Comparison of ENCODE assay signal across 11 cellular contexts in genomic region chr1:26863677-26864060, GRCh38. TPM values are rescaled to one million over a fixed set of nuclear protein-coding genes. Genes with fewer than 3 reads are reported as not detected.
A peak's percentile ranks its signal among the peaks of the same experiment; 100 is the strongest.
DNase-seq lines count a peak whose midpoint lies in the region; ATAC-seq and TF ChIP-seq lines count a peak whose summit lies in the region.
"Had no signal": no experiment of that assay in that cellular context is flagged by ENCODE, and none has a peak within 500 bp of the region (broad histone marks: within the 10 kb centered on the region; RNA-seq: fewer than 3 reads in every experiment).

No MANE protein-coding gene starts in this region.

- intact Hi-C loops in dendritic cell treated with granulocyte-macrophage colony-stimulating factor and Interleukin-4, amounts not matched to agents 40 ng/mL and 50 ng/mL, for 4 days (cut with micrococcal nuclease) = no loop called here

- no peak overlapping the region for H2AFZ ChIP-seq in neural progenitor cell (replicated peaks)

- TF ChIP-seq CTCF in C4-2B (conservative IDR thresholded peaks at IDR 0.05) (no peak), neural progenitor cell (IDR thresholded peaks at IDR 0.05) (no peak)

- H3K9me3 ChIP-seq in neural progenitor cell (ENCODE audit: low read depth) = no peaks in the 10 kb centered on the region

- peaks cover 35% of the 10 kb centered on the region for H3K4me1 ChIP-seq in neural progenitor cell

- peaks cover 27% of the 10 kb centered on the region for H3F3A ChIP-seq in neural progenitor cell (ENCODE audit: low read depth)

- H3K9me3 Mint-ChIP-seq in IgD-negative memory B cell (no peaks in the 10 kb centered on the region), neural progenitor cell (no peaks in the 10 kb centered on the region)
- no peaks in the 10 kb centered on the region for H3K9me3 Mint-ChIP-seq in dendritic cell treated with granulocyte-macrophage colony-stimulating factor and Interleukin-4, amounts not matched to agents 40 ng/mL and 50 ng/mL, for 4 days

- H3K27me3 ChIP-seq in neural progenitor cell = peaks cover 8% of the 10 kb centered on the region
- H3K27me3 ChIP-seq: brain microvascular endothelial cell had no signal

- H3K27me3 Mint-ChIP-seq in IgD-negative memory B cell = peaks cover 1% of the 10 kb centered on the region
- peaks cover 13% of the 10 kb centered on the region for H3K27me3 Mint-ChIP-seq in dendritic cell treated with granulocyte-macrophage colony-stimulating factor and Interleukin-4, amounts not matched to agents 40 ng/mL and 50 ng/mL, for 4 days
- peaks cover 10% of the 10 kb centered on the region for H3K27me3 Mint-ChIP-seq in neural progenitor cell (ENCODE audit: insufficient read depth, low read depth)

- no peak overlapping the region for H3K4me3 ChIP-seq in neural progenitor cell

- DNase-seq in neural progenitor cell (ENCODE audit: low spot score) (no peak), SHP77 treated with DMSO at 0.1 percent for 48 hours (lab: John Stamatoyannopoulos, UW) (no peak)
- DNase-seq in activated CD4-positive, CD25-positive, alpha-beta regulatory T cell treated with anti-CD3 and anti-CD28 coated beads, Interleukin-2, amount 50 U/mL, for 72 hours = no peak
- DNase-seq: brain microvascular endothelial cell; NCI-H1694 treated with DMSO at 0.1 percent for 48 hours; stimulated activated CD4-positive, alpha-beta T cell treated with anti-CD3 and anti-CD28 coated beads, Interleukin-4, amount 100 ng/mL, for 1 hour had no signal

- peak overlapping the region in 2 of 3 donors; percentile 56 to 79 for H3K27ac Mint-ChIP-seq in IgD-negative memory B cell
- peak overlapping the region; percentile 85 for H3K27ac Mint-ChIP-seq in dendritic cell treated with granulocyte-macrophage colony-stimulating factor and Interleukin-4, amounts not matched to agents 40 ng/mL and 50 ng/mL, for 4 days
- H3K27ac Mint-ChIP-seq in neural progenitor cell = no peak overlapping the region

- H4K20me1 ChIP-seq in neural progenitor cell (ENCODE audit: low read depth) = no peaks in the 10 kb centered on the region

- peaks cover 1% of the 10 kb centered on the region for H3K36me3 Mint-ChIP-seq in IgD-negative memory B cell
- peaks cover 6% of the 10 kb centered on the region for H3K36me3 Mint-ChIP-seq in dendritic cell treated with granulocyte-macrophage colony-stimulating factor and Interleukin-4, amounts not matched to agents 40 ng/mL and 50 ng/mL, for 4 days (ENCODE audit: low read depth)
- no peaks in the 10 kb centered on the region for H3K36me3 Mint-ChIP-seq in neural progenitor cell

- H3K79me2 ChIP-seq in neural progenitor cell (ENCODE audit: low read depth) = no peaks in the 10 kb centered on the region

- no peaks in the 10 kb centered on the region for H3K36me3 ChIP-seq in neural progenitor cell
- H3K36me3 ChIP-seq: brain microvascular endothelial cell had no signal

- peak overlapping the region; percentile 99 for H3K4me2 ChIP-seq in neural progenitor cell

- H3K4me3 Mint-ChIP-seq in IgD-negative memory B cell (peak overlapping the region in 3 of 4 donors; percentile 86 to 96 (median 95)), neural progenitor cell (peak overlapping the region; percentile 91)
- no peak overlapping the region for H3K4me3 Mint-ChIP-seq in dendritic cell treated with granulocyte-macrophage colony-stimulating factor and Interleukin-4, amounts not matched to agents 40 ng/mL and 50 ng/mL, for 4 days

- H3K27ac ChIP-seq in C4-2B = peak overlapping the region; percentile 80
- H3K27ac ChIP-seq in neural progenitor cell = no peak overlapping the region
- H3K27ac ChIP-seq: brain microvascular endothelial cell had no signal

- H3K4me1 Mint-ChIP-seq in IgD-negative memory B cell (peaks cover 10 to 13% (median 11%) of the 10 kb centered on the region in 3 donors), neural progenitor cell (peaks cover 18% of the 10 kb centered on the region)
- peaks cover 24% of the 10 kb centered on the region for H3K4me1 Mint-ChIP-seq in dendritic cell treated with granulocyte-macrophage colony-stimulating factor and Interleukin-4, amounts not matched to agents 40 ng/mL and 50 ng/mL, for 4 days (ENCODE audit: low read depth)

- ATAC-seq in GM19467 (IDR thresholded peaks at IDR 0.05; ENCODE audit: unreplicated experiment) (no peak), GM21528 (IDR thresholded peaks at IDR 0.05; ENCODE audit: low FRiP score, unreplicated experiment) (no peak)

- no peak overlapping the region for H3K9ac ChIP-seq in neural progenitor cell

RNA-seq across cellular contexts. Expression of gene SFN, which starts 0.7 kb away (rescaled TPM):
- not detected for polyA plus RNA-seq in IgD-negative memory B cell
- 0.21 and 0.99 TPM in 2 replicates for total RNA-seq in neural progenitor cell (ENCODE audit: low replicate concordance)

RNA-seq across cellular contexts. Expression of gene GPN2, which starts 26.4 kb away (rescaled TPM):
- 20.3 TPM for polyA plus RNA-seq in IgD-negative memory B cell
- 6.8 and 10.9 TPM in 2 replicates for total RNA-seq in neural progenitor cell (ENCODE audit: low replicate concordance)

RNA-seq across cellular contexts. Expression of gene GPATCH3, which starts 36.6 kb away (rescaled TPM):
- 22.1 TPM for polyA plus RNA-seq in IgD-negative memory B cell
- 6.1 and 9.6 TPM in 2 replicates for total RNA-seq in neural progenitor cell (ENCODE audit: low replicate concordance)

RNA-seq across cellular contexts. Expression of gene ZDHHC18, which starts 37.2 kb away (rescaled TPM):
- 4.3 TPM for polyA plus RNA-seq in IgD-negative memory B cell
- 30.4 and 52.2 TPM in 2 replicates for total RNA-seq in neural progenitor cell (ENCODE audit: low replicate concordance)

RNA-seq across cellular contexts. Expression of gene NR0B2, which starts 50.1 kb away (rescaled TPM):
- not detected for polyA plus RNA-seq in IgD-negative memory B cell
- not detected in 2 replicates for total RNA-seq in neural progenitor cell (ENCODE audit: low replicate concordance)
